ENCODE assay signal across 16 cellular contexts in genomic region chrX:9135901-9136510, GRCh38.
DNase-seq lines count a peak whose midpoint lies in the region; ATAC-seq, FAIRE-seq and TF ChIP-seq lines count a peak whose summit lies in the region.
"Had no signal": no experiment of that assay in that cellular context is flagged by ENCODE, and none has a peak within 500 bp of the region (broad histone marks: within the 10 kb centered on the region; RNA-seq: fewer than 3 reads in every experiment).

No MANE protein-coding gene starts in this region.

- FAIRE-seq in pancreas (lab: Jason Lieb, UNC), result peak; percentile 43

- no peaks in the 10 kb centered on the region for H3K4me1 ChIP-seq in pancreas
- H3K4me1 ChIP-seq: Peyer's patch had no signal

- H3K4me3 ChIP-seq in WERI-Rb-1 (ENCODE audit: low read depth, low read length) (no peak overlapping the region), pancreas (no peak overlapping the region)
- H3K4me3 ChIP-seq: Peyer's patch had no signal

- DNase-seq in HFFc6 (no peak), WERI-Rb-1 (peak; percentile 28), fibroblast of peridontal ligament (ENCODE audit: extremely low read depth) (peak; percentile 47), pancreas (no peak), NAMALWA (ENCODE audit: low spot score) (no peak), SKM-1 (lab: John Stamatoyannopoulos, UW; ENCODE audit: unreplicated experiment) (no peak)
- DNase-seq: H7, Kasumi-1, NCI-H1417 treated with DMSO at 0.1 percent for 48 hours, NCI-H2081 treated with DMSO at 0.1 percent for 48 hours, NCI-H2227 treated with DMSO at 0.1 percent for 48 hours, Peyer's patch, Right ventricle myocardium superior, SK-N-SH had no signal

- H3K27me3 Mint-ChIP-seq in HFFc6 (ENCODE audit: insufficient read depth), result no peaks in the 10 kb centered on the region

- H3K9me3 ChIP-seq in WERI-Rb-1 (ENCODE audit: severe bottlenecking) (no peaks in the 10 kb centered on the region), pancreas (no peaks in the 10 kb centered on the region)
- H3K9me3 ChIP-seq: Peyer's patch, SK-N-SH had no signal

- ATAC-seq in pancreas (no peak), GM19395 (IDR thresholded peaks at IDR 0.05; ENCODE audit: unreplicated experiment) (no peak)

- intact Hi-C loops in pancreas (cut with DNase I), result no loop called here

- no peak overlapping the region for H3K27ac ChIP-seq in WERI-Rb-1
- H3K27ac ChIP-seq in pancreas, result no peak overlapping the region
- H3K27ac ChIP-seq: C4-2B, Peyer's patch had no signal

- H3K4me1 Mint-ChIP-seq in HFFc6 (ENCODE audit: low read depth), result peaks cover 42% of the 10 kb centered on the region

- peak overlapping the region; percentile 36; the same call in 1 of the 2 replicates for H3K27ac Mint-ChIP-seq in HFFc6

- H3K4me3 Mint-ChIP-seq in HFFc6, result peak overlapping the region; percentile 68

- H3K27me3 ChIP-seq in WERI-Rb-1 (ENCODE audit: insufficient read depth, low read depth, severe bottlenecking) (peaks cover 3% of the 10 kb centered on the region), pancreas (peaks cover 0 to 4% (median 1%) of the 10 kb centered on the region in 4 donors)
- H3K27me3 ChIP-seq: Peyer's patch had no signal

- TF ChIP-seq CTCF in HFFc6 (IDR thresholded peaks at IDR 0.05) (no peak), WERI-Rb-1 (IDR thresholded peaks at IDR 0.05; ENCODE audit: low read depth, low read length) (no peak), pancreas (IDR thresholded peaks at IDR 0.05) (no peak)

- H3K9me3 Mint-ChIP-seq in HFFc6, result no peaks in the 10 kb centered on the region

- H3K36me3 Mint-ChIP-seq in HFFc6 (ENCODE audit: low read depth), result peaks cover 5% of the 10 kb centered on the region

- no peaks in the 10 kb centered on the region for H3K36me3 ChIP-seq in WERI-Rb-1
- no peaks in the 10 kb centered on the region for H3K36me3 ChIP-seq in pancreas
- H3K36me3 ChIP-seq: Peyer's patch had no signal

- WGBS in pancreas, 2 donors, result 63% methylated on average over 6 of the region's 6 CpGs

Comparison
In these comparisons a context has a peak if more than half of its experiments do, and no peak if none do; other contexts are left out.
1. DNase-seq: peak in WERI-Rb-1 (single experiment) and fibroblast of peridontal ligament (single experiment); none in HFFc6 (single experiment), pancreas (0 of 6), NAMALWA (single experiment) and SKM-1 (single experiment).